Comparison of ENCODE assay signal across 8 cellular contexts in genomic region chr7:119377-120163, GRCh38.
DNase-seq lines count a peak whose midpoint lies in the region; ATAC-seq, FAIRE-seq and TF ChIP-seq lines count a peak whose summit lies in the region.

No MANE protein-coding gene starts in this region.

- H2BK15ac ChIP-seq in H1 (ENCODE audit: low read length) = peak overlapping the region; percentile 88; the same call in 1 of the 2 replicates

- peak overlapping the region; percentile 86 for H3K18ac ChIP-seq in H1 (ENCODE audit: extremely low read depth, low read length)

- TF ChIP-seq RAD21 in H1 (IDR thresholded peaks at IDR 0.05 in 1 of 2, conservative IDR thresholded peaks at IDR 0.05 in 1 of 2; ENCODE audit: low read depth in 2 of 2, low read length in 2 of 2) = no peak

- no peak overlapping the region for H3K14ac ChIP-seq in H1 (ENCODE audit: insufficient read length)

- H3K27me3 ChIP-seq in H1 (replicated peaks in 1 of 4; ENCODE audit: control insufficient read depth in 3 of 4, extremely low read depth in 1 of 4, insufficient read depth in 3 of 4, low read length in 3 of 4) (peaks cover 0 to 6% (median under 1%) of the 10 kb centered on the region in 4 experiments; a peak in 3 of 7 replicates), transverse colon (peaks cover 19% of the 10 kb centered on the region)

- H3K79me2 ChIP-seq in H1 (ENCODE audit: control insufficient read depth in 1 of 2, insufficient read depth in 2 of 2, low read length in 2 of 2) = no peaks in the 10 kb centered on the region

- ATAC-seq in mucosa of descending colon = peak; percentile 49
- no peak for ATAC-seq in GM19397 (IDR thresholded peaks at IDR 0.05; ENCODE audit: unreplicated experiment)

- no peaks in the 10 kb centered on the region for H3K79me1 ChIP-seq in H1 (ENCODE audit: low read depth, low read length)

- H4K20me1 ChIP-seq in H1 (replicated peaks in 1 of 2; ENCODE audit: control insufficient read depth in 1 of 2, insufficient read depth in 2 of 2, low read length in 2 of 2) = no peaks in the 10 kb centered on the region

- FAIRE-seq in H1 (lab: Jason Lieb, UNC) = no peak

- intact Hi-C loops in mucosa of descending colon (cut with DNase I, micrococcal nuclease) (no loop called here), transverse colon (cut with DNase I; ENCODE audit: low total_unique reads) (no loop called here)

- H3K27ac ChIP-seq in H1 (ENCODE audit: low read depth, low read length) (no peak overlapping the region), transverse colon (peak overlapping the region; percentile 15 to 65 (median 32))

- peak overlapping the region; percentile 92 for H4K91ac ChIP-seq in H1 (replicated peaks; ENCODE audit: insufficient read length, low read length)

- no peak overlapping the region for H3K4me3 ChIP-seq in H1 (ENCODE audit: extremely low read depth in 1 of 4, insufficient read depth in 2 of 4, low read depth in 3 of 4, low read length in 4 of 4)
- H3K4me3 ChIP-seq in mucosa of descending colon = no peak overlapping the region
- H3K4me3 ChIP-seq in transverse colon = no peak overlapping the region

- no peak overlapping the region for H2BK120ac ChIP-seq in H1 (replicated peaks; ENCODE audit: low read depth, low read length)

- peak overlapping the region; percentile 89; the same call in 1 of the 2 replicates for H2BK12ac ChIP-seq in H1 (ENCODE audit: low read depth, low read length)

- WGBS in H1 (ENCODE audit: extremely low coverage in 1 of 2, insufficient coverage in 1 of 2, insufficient read length in 1 of 2, insufficient replicate concordance in 2 of 2, low coverage in 1 of 2, low lambda C conversion rate in 2 of 2, missing lambda C conversion rate in 1 of 2), 2 experiments = 84% methylated on average over 25 of the region's 27 CpGs; no CpG with 5 or more reads in 1 of the 2 experiments
- 57% methylated on average over 27 of the region's 27 CpGs; no CpG with 5 or more reads in 1 of the 2 donors for WGBS in transverse colon (ENCODE audit: low coverage in 1 of 2), 2 donors

- H3K4me1 ChIP-seq in H1 (replicated peaks in 1 of 4; ENCODE audit: control insufficient read depth in 3 of 4, insufficient read depth in 4 of 4, low read length in 3 of 4) = peaks cover 3 to 32% (median 17%) of the 10 kb centered on the region in 4 experiments
- no peaks in the 10 kb centered on the region for H3K4me1 ChIP-seq in mucosa of descending colon (ENCODE audit: low read depth)
- peaks cover 0 to 26% (median 5%) of the 10 kb centered on the region in 4 donors for H3K4me1 ChIP-seq in transverse colon

- H3K9me3 ChIP-seq in H1 (ENCODE audit: insufficient read depth in 2 of 2, low read depth in 1 of 2, low read length in 1 of 2) = no peaks in the 10 kb centered on the region; a peak in 1 of 4 replicates
- no peaks in the 10 kb centered on the region for H3K9me3 ChIP-seq in mucosa of descending colon
- H3K9me3 ChIP-seq in transverse colon = no peaks in the 10 kb centered on the region

- H4K5ac ChIP-seq in H1 (ENCODE audit: insufficient read length, low read depth, low read length) = no peak overlapping the region

- no peak for TF ChIP-seq EP300 in H1 (IDR thresholded peaks at IDR 0.05; ENCODE audit: borderline replicate concordance in 1 of 2, low read depth in 2 of 2, low read length in 2 of 2)
- TF ChIP-seq EP300 in transverse colon (IDR thresholded peaks at IDR 0.05; ENCODE audit: low read depth) = no peak

- H3K36me3 ChIP-seq in H1 (ENCODE audit: control insufficient read depth in 2 of 4, insufficient read depth in 4 of 4, low read length in 3 of 4) (no peaks in the 10 kb centered on the region), mucosa of descending colon (ENCODE audit: low read depth) (no peaks in the 10 kb centered on the region), transverse colon (no peaks in the 10 kb centered on the region)

- no peak overlapping the region for H3K56ac ChIP-seq in H1 (replicated peaks; ENCODE audit: insufficient read length, low read depth, low read length)

- peaks cover 6% of the 10 kb centered on the region; the same call in 1 of the 2 replicates for H3K23me2 ChIP-seq in H1 (ENCODE audit: low read depth, low read length)

- peak overlapping the region; percentile 48; the same call in 1 of the 2 replicates for H2AK5ac ChIP-seq in H1 (ENCODE audit: low read depth, low read length)

- H2AFZ ChIP-seq in H1 (ENCODE audit: low read length) = no peak overlapping the region

- CTCF ChIA-PET in H1 (lab: Charles Lee; ENCODE audit: partially characterized antibody) = interaction anchor here (0.8 to 2.9 kb wide), 15 partner anchors 10 to 98 kb away, joined by 3 to 16 read pairs (median 6); no protein-coding TSS in a partner anchor

- H3K4ac ChIP-seq in H1 (replicated peaks; ENCODE audit: insufficient read length, low read depth, low read length) = no peak overlapping the region

- H4K8ac ChIP-seq in H1 (ENCODE audit: extremely low read depth, insufficient read depth, low read length) = no peak overlapping the region; the same call in 1 of the 2 replicates

- TF ChIP-seq CTCF in H1 (IDR thresholded peaks at IDR 0.05; ENCODE audit: control extremely low read depth in 1 of 3, insufficient read depth in 1 of 3, low read depth in 1 of 3, low read length in 3 of 3) (no peak), mucosa of descending colon (IDR thresholded peaks at IDR 0.05) (no peak), transverse colon (IDR thresholded peaks at IDR 0.05) (no peak)

- peak overlapping the region; percentile 72; the same call in 1 of the 2 replicates for H2BK5ac ChIP-seq in H1 (ENCODE audit: low read depth, low read length)

- POLR2A ChIA-PET in H1 (lab: Charles Lee; ENCODE audit: partially characterized antibody) = interaction anchor here (0.6 to 2.8 kb wide), 10 partner anchors 9 to 345 kb away, joined by 3 to 16 read pairs (median 4); no protein-coding TSS in a partner anchor

- in situ Hi-C loops in transverse colon (cut with MboI; ENCODE audit: low pct_ligation_motif_present in 1 of 4, low pct_unique_long_range_greater_than_20kb in 1 of 4, low sequenced_read_pairs in 3 of 4) = no loop called here

- no peak for TF ChIP-seq POLR2A in H1 (IDR thresholded peaks at IDR 0.05; ENCODE audit: control extremely low read depth in 1 of 2, low read depth in 2 of 2, low read length in 2 of 2)
- no peak for TF ChIP-seq POLR2A in transverse colon (IDR thresholded peaks at IDR 0.05)

- H3K9ac ChIP-seq in H1 (replicated peaks in 1 of 4; ENCODE audit: extremely low read depth in 1 of 4, low read depth in 3 of 4, low read length in 3 of 4) = no peak overlapping the region

- peak overlapping the region in 1 of 2 experiments; percentile 78; a peak in 1 of 4 replicates for H3K4me2 ChIP-seq in H1 (ENCODE audit: insufficient read depth in 1 of 2, low read depth in 2 of 2, low read length in 2 of 2)

- peak; percentile 61 for DNase-seq in SIG-M5 treated with dmso at 0.1 percent for 504 hours (lab: John Stamatoyannopoulos, UW; ENCODE audit: unreplicated experiment)
- DNase-seq in SIG-M5 (lab: John Stamatoyannopoulos, UW) = no peak
- no peak for DNase-seq in H1 (ENCODE audit: low read depth in 1 of 2, low spot score in 2 of 2)
- peak in 2 of 3 donors; percentile 40 to 63 for DNase-seq in mucosa of descending colon
- peak; percentile 41 for DNase-seq in transverse colon
- no peak for DNase-seq in NCI-H2107 treated with DMSO at 0.1 percent for 48 hours (lab: John Stamatoyannopoulos, UW; ENCODE audit: unreplicated experiment)
- DNase-seq in GM19240 (ENCODE audit: insufficient read length, low spot score) = no peak

- no peak overlapping the region for H3K23ac ChIP-seq in H1 (ENCODE audit: insufficient read length)

- H2BK20ac ChIP-seq in H1 (ENCODE audit: low read length) = peak overlapping the region; percentile 93

TF ChIP-seq in H1, 55 proteins besides CTCF, POLR2A, EP300 and RAD21:
- TF ChIP-seq TCF12 (IDR thresholded peaks at IDR 0.05; ENCODE audit: low read depth, low read length) = no peak
- no peak for TF ChIP-seq SIRT6 (IDR thresholded peaks at IDR 0.05; ENCODE audit: low read length)
TF ChIP-seq in H1: peak in this region for 0.

Comparison
In these comparisons a context has a peak if more than half of its experiments do, and no peak if none do; other contexts are left out.
1. DNase-seq: peak in SIG-M5 treated with dmso at 0.1 percent for 504 hours (single experiment), mucosa of descending colon (2 of 3) and transverse colon (single experiment); none in SIG-M5 (single experiment), H1 (0 of 2), NCI-H2107 treated with DMSO at 0.1 percent for 48 hours (single experiment) and GM19240 (single experiment).